In the genomic region with DNA sequence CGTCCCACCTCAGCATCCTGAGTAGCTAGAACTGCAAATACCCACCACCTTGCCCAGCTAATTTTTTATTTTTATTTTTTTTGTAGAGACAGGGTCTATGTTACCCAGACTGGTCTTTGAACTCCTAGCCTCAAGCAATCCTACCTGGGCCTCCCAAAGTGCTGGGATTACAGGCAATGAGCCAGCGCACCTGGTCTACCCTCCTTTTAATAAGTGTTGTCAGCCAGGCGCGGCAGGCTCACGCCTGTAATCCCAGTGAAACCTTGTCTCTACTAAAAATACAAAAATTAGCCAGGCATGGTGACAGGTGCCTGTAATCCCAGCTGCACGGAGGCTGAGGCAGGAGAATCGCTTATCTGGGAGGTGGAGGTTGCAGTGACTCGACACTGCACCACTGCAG, we compare ENCODE assay signal across 14 cellular contexts.
"Had no signal": no experiment of that assay in that cellular context is flagged by ENCODE, and none has a peak within 500 bp of the region (broad histone marks: within the 10 kb centered on the region; RNA-seq: fewer than 3 reads in every experiment).

No MANE protein-coding gene starts in this region.

- H3K9me3 Mint-ChIP-seq: T-helper 2 cell treated with Interferon-gamma antibody and Interleukin-4, amounts not matched to agents 5 μg/mL and 100 μg/mL, for 36 hours; type B pancreatic cell had no signal

- DNase-seq: activated CD8-positive, alpha-beta memory T cell treated with anti-CD3 and anti-CD28 coated beads, Interleukin-2, amount 50 U/mL, for 48 hours; activated effector memory CD4-positive, alpha-beta T cell treated with Interleukin-2 at 50 U/mL for 16 hours; activated naive CD8-positive, alpha-beta T cell treated with anti-CD3 and anti-CD28 coated beads for 36 hours; anterior cingulate cortex; foreskin melanocyte; heart left ventricle; islet precursor cell; left lung; retina had no signal

- H3K27ac ChIP-seq: breast epithelium, left lung, neural progenitor cell, parathyroid adenoma had no signal

- H3K27me3 ChIP-seq: breast epithelium, heart left ventricle, left lung, neural progenitor cell had no signal

- H3K27me3 Mint-ChIP-seq: activated naive CD8-positive, alpha-beta T cell treated with anti-CD3 and anti-CD28 coated beads for 36 hours; type B pancreatic cell had no signal

- H3K36me3 ChIP-seq: breast epithelium, heart left ventricle, left lung, neural progenitor cell had no signal

- H3K27ac Mint-ChIP-seq: neural progenitor cell, type B pancreatic cell had no signal

- H3K36me3 Mint-ChIP-seq: neural progenitor cell had no signal

- H3K4me3 ChIP-seq: breast epithelium, heart left ventricle, left lung, neural progenitor cell had no signal

- ATAC-seq: heart left ventricle, left lung had no signal

- H3K9me3 ChIP-seq: breast epithelium, heart left ventricle, left lung had no signal

- H3K4me3 Mint-ChIP-seq: activated naive CD8-positive, alpha-beta T cell treated with anti-CD3 and anti-CD28 coated beads for 36 hours; neural progenitor cell; T-helper 2 cell treated with Interferon-gamma antibody and Interleukin-4, amounts not matched to agents 5 μg/mL and 100 μg/mL, for 36 hours; type B pancreatic cell had no signal
